ENCODE assay signal across 6 cellular contexts in genomic region chr3:49804141-49805041, GRCh38. TPM values are rescaled to one million over a fixed set of nuclear protein-coding genes. Genes with fewer than 3 reads are reported as not detected.
DNase-seq lines count a peak whose midpoint lies in the region; ATAC-seq and TF ChIP-seq lines count a peak whose summit lies in the region.

No MANE protein-coding gene starts in this region.

- H3K9me3 Mint-ChIP-seq in activated naive CD8-positive, alpha-beta T cell treated with anti-CD3 and anti-CD28 coated beads, Interleukin-2, amount 10 ng/mL, durations not matched to agents 7 days and 5 days, result no peaks in the 10 kb centered on the region
- no peaks in the 10 kb centered on the region for H3K9me3 Mint-ChIP-seq in mesothelial cell of epicardium

- no peak for ATAC-seq in activated naive CD8-positive, alpha-beta T cell treated with anti-CD3 and anti-CD28 coated beads, Interleukin-2, amount 10 ng/mL, durations not matched to agents 7 days and 5 days (ENCODE audit: low read depth)
- no peak for ATAC-seq in GM18520 (IDR thresholded peaks at IDR 0.05; ENCODE audit: unreplicated experiment)

- H3K4me3 Mint-ChIP-seq in activated naive CD8-positive, alpha-beta T cell treated with anti-CD3 and anti-CD28 coated beads, Interleukin-2, amount 10 ng/mL, durations not matched to agents 7 days and 5 days, result peak overlapping the region; percentile 88
- peak overlapping the region; percentile 81 for H3K4me3 Mint-ChIP-seq in mesothelial cell of epicardium

- TF ChIP-seq CTCF in GM12865 (IDR thresholded peaks at IDR 0.05; ENCODE audit: insufficient read depth, low read depth, low read length, missing control alignments) (no peak), mesothelial cell of epicardium (IDR thresholded peaks at IDR 0.05; ENCODE audit: unreplicated experiment) (no peak)

- POLR2A ChIA-PET in activated naive CD8-positive, alpha-beta T cell treated with anti-CD3 and anti-CD28 coated beads, Interleukin-2, amount 10 ng/mL, durations not matched to agents 7 days and 5 days (lab: Charles Lee), result interaction anchor here (0.6 to 6.5 kb wide), 11 partner anchors 10 to 535 kb away, joined by 3 to 72 read pairs (median 7); partner anchors contain the start of genes MON1A, TRAIP and UBA7

- H3K4me3 ChIP-seq in GM12865 (ENCODE audit: low read depth, low read length), result peak overlapping the region; percentile 89

- H3K4me1 Mint-ChIP-seq in activated naive CD8-positive, alpha-beta T cell treated with anti-CD3 and anti-CD28 coated beads, Interleukin-2, amount 10 ng/mL, durations not matched to agents 7 days and 5 days, result peaks cover 50% of the 10 kb centered on the region
- peaks cover 54% of the 10 kb centered on the region for H3K4me1 Mint-ChIP-seq in mesothelial cell of epicardium

- peaks cover 6% of the 10 kb centered on the region for H3K36me3 Mint-ChIP-seq in activated naive CD8-positive, alpha-beta T cell treated with anti-CD3 and anti-CD28 coated beads, Interleukin-2, amount 10 ng/mL, durations not matched to agents 7 days and 5 days
- no peaks in the 10 kb centered on the region for H3K36me3 Mint-ChIP-seq in mesothelial cell of epicardium

- DNase-seq in GM12865 (ENCODE audit: low read depth), result no peak
- no peak for DNase-seq in activated naive CD8-positive, alpha-beta T cell treated with anti-CD3 and anti-CD28 coated beads, Interleukin-2, amount 10 ng/mL, durations not matched to agents 7 days and 5 days
- DNase-seq in mesothelial cell of epicardium (ENCODE audit: low spot score in 2 of 2, unreplicated experiment in 2 of 2), result no peak
- DNase-seq in NCI-H2107 treated with DMSO at 0.1 percent for 48 hours (lab: John Stamatoyannopoulos, UW; ENCODE audit: unreplicated experiment), result no peak
- DNase-seq in 8988T, result no peak

- H3K27ac Mint-ChIP-seq in activated naive CD8-positive, alpha-beta T cell treated with anti-CD3 and anti-CD28 coated beads, Interleukin-2, amount 10 ng/mL, durations not matched to agents 7 days and 5 days, result peak overlapping the region; percentile 87
- peak overlapping the region; percentile 74 for H3K27ac Mint-ChIP-seq in mesothelial cell of epicardium

- peaks cover 24% of the 10 kb centered on the region for H3K27me3 Mint-ChIP-seq in activated naive CD8-positive, alpha-beta T cell treated with anti-CD3 and anti-CD28 coated beads, Interleukin-2, amount 10 ng/mL, durations not matched to agents 7 days and 5 days
- H3K27me3 Mint-ChIP-seq in mesothelial cell of epicardium (ENCODE audit: low read depth), result peaks cover 27% of the 10 kb centered on the region

RNA-seq across cellular contexts. Expression of gene INKA1, which starts 1.3 kb away (rescaled TPM):
- total RNA-seq in activated naive CD8-positive, alpha-beta T cell treated with anti-CD3 and anti-CD28 coated beads, Interleukin-2, amount 10 ng/mL, durations not matched to agents 7 days and 5 days, result 1 to 10 TPM; 1.3 to 2.3 TPM
- 7.7 to 9.4 TPM (median 8.4 TPM) in 3 replicates for total RNA-seq in mesothelial cell of epicardium

RNA-seq across cellular contexts. Expression of gene CDHR4, which starts 4.7 kb away (rescaled TPM):
- total RNA-seq in activated naive CD8-positive, alpha-beta T cell treated with anti-CD3 and anti-CD28 coated beads, Interleukin-2, amount 10 ng/mL, durations not matched to agents 7 days and 5 days, result under 1 TPM in 1 of 2 experiments, not detected in 1; 0.22 TPM
- total RNA-seq in mesothelial cell of epicardium, result 0.27 to 0.42 TPM in 2 of 3 replicates, not detected in the other

RNA-seq across cellular contexts. Expression of gene UBA7, which starts 9.4 kb away (rescaled TPM):
- total RNA-seq in activated naive CD8-positive, alpha-beta T cell treated with anti-CD3 and anti-CD28 coated beads, Interleukin-2, amount 10 ng/mL, durations not matched to agents 7 days and 5 days, result 100 to 1,000 TPM; 299 to 310 TPM
- 133 to 144 TPM (median 139 TPM) in 3 replicates for total RNA-seq in mesothelial cell of epicardium

RNA-seq across cellular contexts. Expression of gene IP6K1, which starts 18.0 kb away (rescaled TPM):
- total RNA-seq in activated naive CD8-positive, alpha-beta T cell treated with anti-CD3 and anti-CD28 coated beads, Interleukin-2, amount 10 ng/mL, durations not matched to agents 7 days and 5 days, result 10 to 100 TPM; 35.2 to 40.2 TPM
- total RNA-seq in mesothelial cell of epicardium, result 41.7 to 46.4 TPM (median 46.4 TPM) in 3 replicates

RNA-seq across cellular contexts. Expression of gene TRAIP, which starts 52.0 kb away (rescaled TPM):
- total RNA-seq in activated naive CD8-positive, alpha-beta T cell treated with anti-CD3 and anti-CD28 coated beads, Interleukin-2, amount 10 ng/mL, durations not matched to agents 7 days and 5 days, result 10 to 100 TPM; 24.0 to 24.4 TPM
- total RNA-seq in mesothelial cell of epicardium, result 10.4 to 15.0 TPM (median 10.6 TPM) in 3 replicates
